10 cellular contexts compared by ENCODE assay signal in the genomic region with DNA sequence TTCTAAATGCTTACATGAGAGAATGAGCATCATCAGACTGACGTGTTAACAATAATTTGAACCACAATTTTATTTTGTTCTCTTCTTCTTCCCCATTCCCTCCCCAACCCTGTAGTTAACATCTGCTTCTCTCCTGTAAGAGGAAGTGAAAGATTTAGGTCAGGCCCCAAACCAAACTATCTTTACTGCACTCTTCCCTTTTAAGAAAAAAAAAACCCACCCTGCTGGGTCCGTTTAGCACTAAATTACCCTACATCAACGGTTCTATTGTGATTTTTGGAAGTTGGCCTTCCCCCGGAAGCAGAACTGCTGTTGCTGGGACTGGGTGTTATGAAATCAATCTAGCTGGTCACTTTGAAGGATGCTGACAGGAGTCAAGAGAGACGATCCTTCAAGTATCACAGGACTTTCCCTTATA. TPM values are rescaled to one million over a fixed set of nuclear protein-coding genes. Genes with fewer than 3 reads are reported as not detected.
DNase-seq lines count a peak whose midpoint lies in the region; ATAC-seq lines count a peak whose summit lies in the region.
"Had no signal": no experiment of that assay in that cellular context is flagged by ENCODE, and none has a peak within 500 bp of the region (broad histone marks: within the 10 kb centered on the region; RNA-seq: fewer than 3 reads in every experiment).

No MANE protein-coding gene starts in this region.

- H3K27me3 Mint-ChIP-seq in activated T-helper 2 cell treated with anti-CD3 and anti-CD28 coated beads, Interferon-gamma antibody, Interleukin-2, Interleukin-4, amounts not matched to agents 10 μg/mL and 5 μg/mL and 100 μg/mL, durations not matched to agents 14 hours and 24 hours and 36 hours (ENCODE audit: low read depth), result no peaks in the 10 kb centered on the region

- no peaks in the 10 kb centered on the region for H3K36me3 Mint-ChIP-seq in activated T-helper 2 cell treated with anti-CD3 and anti-CD28 coated beads, Interferon-gamma antibody, Interleukin-2, Interleukin-4, amounts not matched to agents 10 μg/mL and 5 μg/mL and 100 μg/mL, durations not matched to agents 14 hours and 24 hours and 36 hours (ENCODE audit: low read depth)
- H3K36me3 Mint-ChIP-seq: brain had no signal

- no peak overlapping the region for H3K27ac Mint-ChIP-seq in activated T-helper 2 cell treated with anti-CD3 and anti-CD28 coated beads, Interferon-gamma antibody, Interleukin-2, Interleukin-4, amounts not matched to agents 10 μg/mL and 5 μg/mL and 100 μg/mL, durations not matched to agents 14 hours and 24 hours and 36 hours
- H3K27ac Mint-ChIP-seq: brain had no signal

- DNase-seq in Kasumi-1 (lab: John Stamatoyannopoulos, UW) (peak; percentile 67 to 78), midbrain (lab: John Stamatoyannopoulos, UW) (peak; percentile 25), mesenteric fat pad (ENCODE audit: low spot score) (no peak)
- no peak for DNase-seq in stimulated activated CD4-positive, alpha-beta T cell treated with anti-CD3 and anti-CD28 coated beads, Interleukin-12 subunit alpha, Interleukin-12 subunit beta, amount 100 ng/mL, for 4 hours
- no peak for DNase-seq in activated T-helper 2 cell treated with anti-CD3 and anti-CD28 coated beads, Interferon-gamma antibody, Interleukin-2, Interleukin-4, amounts not matched to agents 10 μg/mL and 5 μg/mL and 100 μg/mL, durations not matched to agents 14 hours and 24 hours and 36 hours (ENCODE audit: low spot score)
- no peak for DNase-seq in effector CD4-positive, alpha-beta T cell
- DNase-seq: SK-N-SH had no signal

- H3K4me3 Mint-ChIP-seq in activated T-helper 2 cell treated with anti-CD3 and anti-CD28 coated beads, Interferon-gamma antibody, Interleukin-2, Interleukin-4, amounts not matched to agents 10 μg/mL and 5 μg/mL and 100 μg/mL, durations not matched to agents 14 hours and 24 hours and 36 hours (ENCODE audit: low read depth), result no peak overlapping the region
- H3K4me3 Mint-ChIP-seq: brain had no signal

- intact Hi-C loops in activated T-helper 2 cell treated with anti-CD3 and anti-CD28 coated beads, Interferon-gamma antibody, Interleukin-2, Interleukin-4, amounts not matched to agents 10 μg/mL and 5 μg/mL and 100 μg/mL, durations not matched to agents 14 hours and 24 hours and 36 hours (cut with micrococcal nuclease), result no loop called here

- peaks cover 14% of the 10 kb centered on the region for H3K9me3 Mint-ChIP-seq in activated T-helper 2 cell treated with anti-CD3 and anti-CD28 coated beads, Interferon-gamma antibody, Interleukin-2, Interleukin-4, amounts not matched to agents 10 μg/mL and 5 μg/mL and 100 μg/mL, durations not matched to agents 14 hours and 24 hours and 36 hours

- peaks cover 7% of the 10 kb centered on the region for H3K4me1 Mint-ChIP-seq in activated T-helper 2 cell treated with anti-CD3 and anti-CD28 coated beads, Interferon-gamma antibody, Interleukin-2, Interleukin-4, amounts not matched to agents 10 μg/mL and 5 μg/mL and 100 μg/mL, durations not matched to agents 14 hours and 24 hours and 36 hours (ENCODE audit: low read depth)
- H3K4me1 Mint-ChIP-seq: brain had no signal

- peak; percentile 87 for ATAC-seq in GM18868 (IDR thresholded peaks at IDR 0.05; ENCODE audit: unreplicated experiment)
- ATAC-seq in HG02610 (IDR thresholded peaks at IDR 0.05; ENCODE audit: unreplicated experiment), result peak; percentile 77

RNA-seq across cellular contexts. Expression of gene NFKBIZ, which starts 49.4 kb away (rescaled TPM):
- 133 TPM for total RNA-seq in mesenteric fat pad
- total RNA-seq in activated T-helper 2 cell treated with anti-CD3 and anti-CD28 coated beads, Interferon-gamma antibody, Interleukin-2, Interleukin-4, amounts not matched to agents 10 μg/mL and 5 μg/mL and 100 μg/mL, durations not matched to agents 14 hours and 24 hours and 36 hours, result 122 and 140 TPM in 2 replicates

Comparison
In these comparisons a context has a peak if more than half of its experiments do, and no peak if none do; other contexts are left out.
1. DNase-seq: peak in Kasumi-1 (2 of 2) and midbrain (single experiment); none in mesenteric fat pad (single experiment), stimulated activated CD4-positive, alpha-beta T cell treated with anti-CD3 and anti-CD28 coated beads, Interleukin-12 subunit alpha, Interleukin-12 subunit beta, amount 100 ng/mL, for 4 hours (single experiment), activated T-helper 2 cell treated with anti-CD3 and anti-CD28 coated beads, Interferon-gamma antibody, Interleukin-2, Interleukin-4, amounts not matched to agents 10 μg/mL and 5 μg/mL and 100 μg/mL, durations not matched to agents 14 hours and 24 hours and 36 hours (single experiment) and effector CD4-positive, alpha-beta T cell (single experiment).